ENCODE assay signal across 8 cellular contexts in genomic region chr19:48588670-48589399, GRCh38. TPM values are rescaled to one million over a fixed set of nuclear protein-coding genes. Genes with fewer than 3 reads are reported as not detected.
DNase-seq lines count a peak whose midpoint lies in the region; ATAC-seq and TF ChIP-seq lines count a peak whose summit lies in the region.

No MANE protein-coding gene starts in this region.

- H3K4me3 ChIP-seq in GM12865 (ENCODE audit: low read depth, low read length) (no peak overlapping the region), adrenal gland (peak overlapping the region in 2 of 4 donors; percentile 17 to 46), left ventricle myocardium inferior (peak overlapping the region; percentile 64), prostate gland (peak overlapping the region in 1 of 2 donors; percentile 19), upper lobe of right lung (peak overlapping the region; percentile 39)

- H3K4me1 ChIP-seq in adrenal gland (replicated peaks in 1 of 2) = peaks cover 0 to 11% of the 10 kb centered on the region in 2 donors
- peaks cover 14% of the 10 kb centered on the region for H3K4me1 ChIP-seq in left ventricle myocardium inferior
- peaks cover 3% of the 10 kb centered on the region for H3K4me1 ChIP-seq in prostate gland (replicated peaks)
- peaks cover 6% of the 10 kb centered on the region for H3K4me1 ChIP-seq in upper lobe of right lung

- TF ChIP-seq CTCF in GM12865 (IDR thresholded peaks at IDR 0.05; ENCODE audit: insufficient read depth, low read depth, low read length, missing control alignments) (peak; percentile 96), adrenal gland (IDR thresholded peaks at IDR 0.05) (peak; percentile 85 to 97 (median 96)), left ventricle myocardium inferior (IDR thresholded peaks at IDR 0.05; ENCODE audit: borderline replicate concordance) (peak; percentile 97), prostate gland (IDR thresholded peaks at IDR 0.05) (peak; percentile 86 to 97 (median 90)), upper lobe of right lung (IDR thresholded peaks at IDR 0.05) (peak; percentile 95)

- TF ChIP-seq POLR2A in adrenal gland (IDR thresholded peaks at IDR 0.05) = peak in 1 of 2 donors; percentile 14
- TF ChIP-seq POLR2A in prostate gland (IDR thresholded peaks at IDR 0.05) = peak; percentile 28

- H3K9me3 ChIP-seq in adrenal gland (replicated peaks in 1 of 3) (no peaks in the 10 kb centered on the region), left ventricle myocardium inferior (replicated peaks) (no peaks in the 10 kb centered on the region), prostate gland (no peaks in the 10 kb centered on the region), upper lobe of right lung (no peaks in the 10 kb centered on the region)

- ATAC-seq in upper lobe of right lung (peak; percentile 90), GM19324 (IDR thresholded peaks at IDR 0.05; ENCODE audit: low FRiP score, unreplicated experiment) (no peak)

- 3 to 12% (median 5%) methylated on average over 12 to 36 of the region's 36 CpGs for WGBS in adrenal gland, 4 donors
- WGBS in prostate gland = 6% methylated on average over 36 of the region's 36 CpGs

- H3K27ac ChIP-seq in adrenal gland (peak overlapping the region in 3 of 5 donors; percentile 5 to 73 (median 20)), left ventricle myocardium inferior (replicated peaks) (peak overlapping the region; percentile 51), prostate gland (no peak overlapping the region), upper lobe of right lung (no peak overlapping the region)

- no peaks in the 10 kb centered on the region for H3K27me3 ChIP-seq in adrenal gland
- H3K27me3 ChIP-seq in left ventricle myocardium inferior (ENCODE audit: low read depth) = no peaks in the 10 kb centered on the region
- H3K27me3 ChIP-seq in prostate gland (replicated peaks; ENCODE audit: insufficient read depth) = no peaks in the 10 kb centered on the region
- H3K27me3 ChIP-seq in upper lobe of right lung = no peaks in the 10 kb centered on the region

- DNase-seq in GM12865 (ENCODE audit: low read depth) (peak; percentile 87), NCI-H1105 treated with DMSO at 0.1 percent for 48 hours (lab: John Stamatoyannopoulos, UW) (peak; percentile 56), T-helper 1 cell (peak; percentile 66 to 87 (median 80)), adrenal gland (peak; percentile 88 to 95 (median 92)), left ventricle myocardium inferior (peak; percentile 92), prostate gland (ENCODE audit: low spot score) (peak; percentile 91), upper lobe of right lung (peak; percentile 96)

- H3K36me3 ChIP-seq in adrenal gland (replicated peaks in 1 of 2) (no peaks in the 10 kb centered on the region), left ventricle myocardium inferior (no peaks in the 10 kb centered on the region), prostate gland (no peaks in the 10 kb centered on the region), upper lobe of right lung (no peaks in the 10 kb centered on the region)

- intact Hi-C loops in adrenal gland (cut with DNase I) = loop anchor here in 1 of 2 donors (5.0 to 10.0 kb wide), 2 partner anchors 82 to 274 kb away; no protein-coding TSS in a partner anchor
- intact Hi-C loops in left ventricle myocardium inferior (cut with micrococcal nuclease) = no loop called here
- intact Hi-C loops in prostate gland (cut with DNase I) = loop anchor here (5.0 kb wide), 1 partner anchor 82 kb away; no protein-coding TSS in a partner anchor
- intact Hi-C loops in upper lobe of right lung (cut with DNase I) = loop anchor here (10.0 kb wide), 1 partner anchor 94 kb away; no protein-coding TSS in a partner anchor

RNA-seq across cellular contexts. Expression of gene SPACA4, which starts 17.7 kb away (rescaled TPM):
- not detected for total RNA-seq in adrenal gland
- polyA plus RNA-seq in adrenal gland = not detected
- total RNA-seq in left ventricle myocardium inferior = not detected
- total RNA-seq in prostate gland = 1 to 10 TPM in 1 of 2 donors, under 1 TPM in 1; 0.32 to 6.0 TPM
- 0.98 TPM for total RNA-seq in upper lobe of right lung

RNA-seq across cellular contexts. Expression of gene FAM83E, which starts 26.0 kb away (rescaled TPM):
- total RNA-seq in adrenal gland (under 1 TPM in 1 of 8 donors, not detected in 7; 0.75 TPM), left ventricle myocardium inferior (not detected), prostate gland (1 to 10 TPM; 2.8 to 8.8 TPM), upper lobe of right lung (31.1 TPM)
- 1 to 10 TPM in 1 of 3 donors, under 1 TPM in 1, not detected in 1; 0.24 to 1.6 TPM for polyA plus RNA-seq in adrenal gland

RNA-seq across cellular contexts. Expression of gene RPL18, which starts 30.1 kb away (rescaled TPM):
- total RNA-seq in adrenal gland (1,000 to 10,000 TPM; 1,183 to 3,315 (median 1,866) TPM), left ventricle myocardium inferior (530 TPM), prostate gland (1,000 to 10,000 TPM; 2,096 to 3,914 TPM), upper lobe of right lung (1,025 TPM)
- 1,000 to 10,000 TPM in 2 of 3 donors, 100 to 1,000 TPM in 1; 575 to 5,137 (median 3,671) TPM for polyA plus RNA-seq in adrenal gland

RNA-seq across cellular contexts. Expression of gene SPHK2, which starts 30.5 kb away (rescaled TPM):
- total RNA-seq in adrenal gland (10 to 100 TPM; 11.7 to 27.9 (median 18.5) TPM), left ventricle myocardium inferior (8.0 TPM), prostate gland (10 to 100 TPM; 24.8 to 25.4 TPM), upper lobe of right lung (23.3 TPM)
- 10 to 100 TPM in 2 of 3 donors, 1 to 10 TPM in 1; 4.3 to 29.9 (median 12.6) TPM for polyA plus RNA-seq in adrenal gland

RNA-seq across cellular contexts. Expression of gene SULT2B1, which starts 36.9 kb away (rescaled TPM):
- 1 to 10 TPM in 2 of 8 donors, under 1 TPM in 3, not detected in 3; 0.34 to 1.4 (median 0.52) TPM for total RNA-seq in adrenal gland
- under 1 TPM; 0.24 to 0.88 (median 0.72) TPM for polyA plus RNA-seq in adrenal gland
- 0.33 TPM for total RNA-seq in left ventricle myocardium inferior
- total RNA-seq in prostate gland = 10 to 100 TPM; 14.6 to 43.0 TPM
- total RNA-seq in upper lobe of right lung = 20.4 TPM

Comparison
In these comparisons a context has a peak if more than half of its experiments do, and no peak if none do; other contexts are left out.
1. H3K27ac ChIP-seq: peak in adrenal gland (3 of 5) and left ventricle myocardium inferior (single experiment); none in prostate gland (0 of 2) and upper lobe of right lung (single experiment).
2. Peak in every context shown above with its lines, with median percentiles within 50 percentile points of each other: DNase-seq and CTCF ChIP-seq.